ENCODE assay signal across 8 cellular contexts in the genomic region with DNA sequence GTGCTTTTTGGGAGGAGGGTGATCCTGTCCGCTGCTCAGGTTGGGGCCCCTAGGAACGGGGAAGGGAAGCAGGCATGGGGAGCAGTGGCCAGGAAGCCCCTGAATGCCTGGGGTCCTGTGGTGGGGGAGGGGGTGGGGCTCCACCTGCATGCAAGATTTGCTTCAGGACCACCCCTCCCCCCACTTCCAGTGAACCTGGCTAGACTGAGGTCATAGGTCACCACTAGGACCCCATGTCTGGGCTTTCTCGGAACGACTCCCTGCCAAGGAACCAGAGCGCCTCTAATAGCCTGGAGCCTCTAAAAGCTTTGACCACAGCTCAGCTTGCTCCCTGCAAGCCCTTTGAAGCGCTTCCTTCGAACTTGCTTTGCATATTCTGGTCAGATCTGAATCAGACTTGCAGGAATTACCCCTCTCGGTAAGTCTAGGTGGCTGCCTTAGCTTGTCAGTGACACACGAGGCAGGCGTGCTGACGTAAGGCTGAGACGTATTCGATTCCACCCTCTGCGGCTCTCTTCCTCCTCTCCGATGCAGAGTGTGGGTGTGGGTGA. TPM values are rescaled to one million over a fixed set of nuclear protein-coding genes. Genes with fewer than 3 reads are reported as not detected.
DNase-seq lines count a peak whose midpoint lies in the region; ATAC-seq lines count a peak whose summit lies in the region.

No MANE protein-coding gene starts in this region.

- H3K27ac ChIP-seq in SK-N-MC, result no peak overlapping the region

- peaks cover 5% of the 10 kb centered on the region; the same call in 1 of the 2 replicates for H3K36me3 ChIP-seq in SK-N-MC (ENCODE audit: insufficient read depth, low read length)

- no peak overlapping the region for H3K9ac ChIP-seq in SK-N-MC (ENCODE audit: insufficient read length)

- peak overlapping the region; percentile 42 for H3K4me3 ChIP-seq in SK-N-MC

- H3K4me1 Mint-ChIP-seq in activated naive CD4-positive, alpha-beta T cell treated with anti-CD3 and anti-CD28 coated beads, Interleukin-2, amount 50 U/mL, for 24 hours, result peaks cover 53% of the 10 kb centered on the region

- no peaks in the 10 kb centered on the region for H3K9me3 Mint-ChIP-seq in activated naive CD4-positive, alpha-beta T cell treated with anti-CD3 and anti-CD28 coated beads, Interleukin-2, amount 50 U/mL, for 24 hours

- intact Hi-C loops in left cardiac atrium (cut with DNase I) (no loop called here), Right ventricle myocardium superior (cut with DNase I) (loop anchor here (5.0 kb wide), 1 partner anchor 64 kb away; no protein-coding TSS in a partner anchor)

- peak overlapping the region; percentile 94 for H3K27ac Mint-ChIP-seq in activated naive CD4-positive, alpha-beta T cell treated with anti-CD3 and anti-CD28 coated beads, Interleukin-2, amount 50 U/mL, for 24 hours

- no peaks in the 10 kb centered on the region for H3K9me3 ChIP-seq in SK-N-MC (ENCODE audit: low read depth, low read length)

- H3K27me3 Mint-ChIP-seq in activated naive CD4-positive, alpha-beta T cell treated with anti-CD3 and anti-CD28 coated beads, Interleukin-2, amount 50 U/mL, for 24 hours, result no peaks in the 10 kb centered on the region

- peak overlapping the region; percentile 90 for H3K4me3 Mint-ChIP-seq in activated naive CD4-positive, alpha-beta T cell treated with anti-CD3 and anti-CD28 coated beads, Interleukin-2, amount 50 U/mL, for 24 hours

- DNase-seq in left cardiac atrium (peak; percentile 57), Right ventricle myocardium superior (no peak), SK-N-MC (ENCODE audit: low read depth, low spot score) (peak; percentile 39), islet precursor cell (peak; percentile 99), COR-L47 (lab: John Stamatoyannopoulos, UW) (no peak)
- peak; percentile 77 to 88 for DNase-seq in stimulated activated CD4-positive, alpha-beta T cell treated with anti-CD3 and anti-CD28 coated beads, Interleukin-4, amount 100 ng/mL, for 48 hours (ENCODE audit: low read depth in 2 of 2)

- peaks cover 11% of the 10 kb centered on the region for H3K36me3 Mint-ChIP-seq in activated naive CD4-positive, alpha-beta T cell treated with anti-CD3 and anti-CD28 coated beads, Interleukin-2, amount 50 U/mL, for 24 hours

- ATAC-seq in left cardiac atrium (no peak), Right ventricle myocardium superior (ENCODE audit: poor library complexity) (no peak), HG03135 (IDR thresholded peaks at IDR 0.05; ENCODE audit: unreplicated experiment) (peak; percentile 61)

RNA-seq across cellular contexts. Expression of a gene that starts 3.6 kb away (rescaled TPM):
- total RNA-seq in left cardiac atrium, result 10 to 100 TPM; 15.1 to 78.1 TPM
- total RNA-seq in Right ventricle myocardium superior, result 10.5 TPM

RNA-seq across cellular contexts. Expression of a gene that starts 22.2 kb away (rescaled TPM):
- total RNA-seq in left cardiac atrium (10 to 100 TPM; 17.7 to 24.3 TPM), Right ventricle myocardium superior (18.1 TPM)

Comparison
In these comparisons a context has a peak if more than half of its experiments do, and no peak if none do; other contexts are left out.
1. DNase-seq: peak in left cardiac atrium (single experiment), SK-N-MC (single experiment), islet precursor cell (single experiment) and stimulated activated CD4-positive, alpha-beta T cell treated with anti-CD3 and anti-CD28 coated beads, Interleukin-4, amount 100 ng/mL, for 48 hours (2 of 2); none in Right ventricle myocardium superior (single experiment) and COR-L47 (single experiment).